Comparison of ENCODE assay signal across 19 cellular contexts in genomic region chr17:58210922-58211321, GRCh38. TPM values are rescaled to one million over a fixed set of nuclear protein-coding genes. Genes with fewer than 3 reads are reported as not detected.
DNase-seq lines count a peak whose midpoint lies in the region; ATAC-seq and TF ChIP-seq lines count a peak whose summit lies in the region.
"Had no signal": no experiment of that assay in that cellular context is flagged by ENCODE, and none has a peak within 500 bp of the region (broad histone marks: within the 10 kb centered on the region; RNA-seq: fewer than 3 reads in every experiment).

No MANE protein-coding gene starts in this region.

- no peak overlapping the region for H3K4me2 ChIP-seq in DOHH2 (ENCODE audit: low read length)

- no peak for TF ChIP-seq EP300 in gastroesophageal sphincter (IDR thresholded peaks at IDR 0.05)

- H3K36me3 Mint-ChIP-seq in activated T-helper 1 cell treated with anti-CD3 and anti-CD28 coated beads, Interleukin-12 subunit alpha, Interleukin-12 subunit beta, Interleukin-2, Interleukin-4 antibody, amounts not matched to agents 30 ng/mL and 10 ng/mL and 1 ng/mL, durations not matched to agents 14 hours and 24 hours and 36 hours (ENCODE audit: low read depth), result peaks cover 24% of the 10 kb centered on the region

- H3K4me1 ChIP-seq in DOHH2 (ENCODE audit: control insufficient read depth, low read length), result no peaks in the 10 kb centered on the region
- no peaks in the 10 kb centered on the region for H3K4me1 ChIP-seq in gastroesophageal sphincter
- H3K4me1 ChIP-seq: esophagus squamous epithelium, stomach had no signal

- no peak overlapping the region for H3K4me3 Mint-ChIP-seq in activated T-helper 1 cell treated with anti-CD3 and anti-CD28 coated beads, Interleukin-12 subunit alpha, Interleukin-12 subunit beta, Interleukin-2, Interleukin-4 antibody, amounts not matched to agents 30 ng/mL and 10 ng/mL and 1 ng/mL, durations not matched to agents 14 hours and 24 hours and 36 hours
- H3K4me3 Mint-ChIP-seq: activated CD4-positive, alpha-beta memory T cell treated with anti-CD3 and anti-CD28 coated beads, Interleukin-2, amount 10 ng/mL, durations not matched to agents 7 days and 5 days; dendritic cell treated with granulocyte-macrophage colony-stimulating factor and Interleukin-4, amounts not matched to agents 40 ng/mL and 50 ng/mL, for 4 days had no signal

- H3K4me1 Mint-ChIP-seq in activated T-helper 1 cell treated with anti-CD3 and anti-CD28 coated beads, Interleukin-12 subunit alpha, Interleukin-12 subunit beta, Interleukin-2, Interleukin-4 antibody, amounts not matched to agents 30 ng/mL and 10 ng/mL and 1 ng/mL, durations not matched to agents 14 hours and 24 hours and 36 hours (ENCODE audit: low read depth), result no peaks in the 10 kb centered on the region

- H3K9me2 ChIP-seq in DOHH2 (replicated peaks; ENCODE audit: control insufficient read depth, low read length), result no peaks in the 10 kb centered on the region

- H3K27ac ChIP-seq in DOHH2 (ENCODE audit: low read depth, low read length), result no peak overlapping the region
- H3K27ac ChIP-seq in brain microvascular endothelial cell, result no peak overlapping the region
- no peak overlapping the region for H3K27ac ChIP-seq in gastroesophageal sphincter
- H3K27ac ChIP-seq: esophagus squamous epithelium, skin epidermis, stomach had no signal

- no peaks in the 10 kb centered on the region for H3F3A ChIP-seq in DOHH2 (ENCODE audit: control insufficient read depth, insufficient read depth)

- intact Hi-C loops in activated T-helper 1 cell treated with anti-CD3 and anti-CD28 coated beads, Interleukin-12 subunit alpha, Interleukin-12 subunit beta, Interleukin-2, Interleukin-4 antibody, amounts not matched to agents 30 ng/mL and 10 ng/mL and 1 ng/mL, durations not matched to agents 14 hours and 24 hours and 36 hours (cut with micrococcal nuclease), result no loop called here

- 70 to 100% methylated on average over 1 to 4 of the region's 5 CpGs for WGBS in gastroesophageal sphincter (ENCODE audit: low coverage in 1 of 2), 2 donors

- H3K4me3 ChIP-seq in DOHH2 (ENCODE audit: low read length) (no peak overlapping the region), brain microvascular endothelial cell (ENCODE audit: low read depth, low read length) (no peak overlapping the region), gastroesophageal sphincter (no peak overlapping the region)
- H3K4me3 ChIP-seq: esophagus squamous epithelium, skin epidermis, stomach had no signal

- in situ Hi-C loops in brain microvascular endothelial cell (cut with HindIII; ENCODE audit: low pct_ligation_motif_present, low sequenced_read_pairs), result no loop called here

- no peaks in the 10 kb centered on the region for H3K27me3 ChIP-seq in DOHH2 (ENCODE audit: control insufficient read depth, low read length)
- H3K27me3 ChIP-seq in brain microvascular endothelial cell (replicated peaks), result no peaks in the 10 kb centered on the region
- H3K27me3 ChIP-seq in gastroesophageal sphincter, result no peaks in the 10 kb centered on the region
- H3K27me3 ChIP-seq: esophagus squamous epithelium, stomach had no signal

- H3K9me3 ChIP-seq in DOHH2 (ENCODE audit: control insufficient read depth, insufficient read depth, low read length) (no peaks in the 10 kb centered on the region), gastroesophageal sphincter (no peaks in the 10 kb centered on the region)
- H3K9me3 ChIP-seq: esophagus squamous epithelium, stomach had no signal

- no peaks in the 10 kb centered on the region for H3K27me3 Mint-ChIP-seq in activated T-helper 1 cell treated with anti-CD3 and anti-CD28 coated beads, Interleukin-12 subunit alpha, Interleukin-12 subunit beta, Interleukin-2, Interleukin-4 antibody, amounts not matched to agents 30 ng/mL and 10 ng/mL and 1 ng/mL, durations not matched to agents 14 hours and 24 hours and 36 hours (ENCODE audit: insufficient read depth)
- H3K27me3 Mint-ChIP-seq: activated CD4-positive, alpha-beta memory T cell treated with anti-CD3 and anti-CD28 coated beads, Interleukin-2, amount 10 ng/mL, durations not matched to agents 7 days and 5 days; dendritic cell treated with granulocyte-macrophage colony-stimulating factor and Interleukin-4, amounts not matched to agents 40 ng/mL and 50 ng/mL, for 4 days had no signal

- no peaks in the 10 kb centered on the region for H4K20me1 ChIP-seq in DOHH2 (ENCODE audit: control insufficient read depth, insufficient read depth, low read depth, low read length)

- no peak for ATAC-seq in HG03442 (IDR thresholded peaks at IDR 0.05; ENCODE audit: unreplicated experiment)
- ATAC-seq in gastroesophageal sphincter, result no peak
- ATAC-seq: Right ventricle myocardium inferior had no signal

- TF ChIP-seq POLR2A in gastroesophageal sphincter (IDR thresholded peaks at IDR 0.05), result no peak

- no peaks in the 10 kb centered on the region for H3K9me3 Mint-ChIP-seq in activated T-helper 1 cell treated with anti-CD3 and anti-CD28 coated beads, Interleukin-12 subunit alpha, Interleukin-12 subunit beta, Interleukin-2, Interleukin-4 antibody, amounts not matched to agents 30 ng/mL and 10 ng/mL and 1 ng/mL, durations not matched to agents 14 hours and 24 hours and 36 hours
- H3K9me3 Mint-ChIP-seq: activated CD4-positive, alpha-beta memory T cell treated with anti-CD3 and anti-CD28 coated beads, Interleukin-2, amount 10 ng/mL, durations not matched to agents 7 days and 5 days; dendritic cell treated with granulocyte-macrophage colony-stimulating factor and Interleukin-4, amounts not matched to agents 40 ng/mL and 50 ng/mL, for 4 days had no signal

- peak; percentile 19 for DNase-seq in HT-29 (ENCODE audit: low spot score)
- DNase-seq in brain microvascular endothelial cell, result no peak
- DNase-seq in activated T-helper 1 cell treated with anti-CD3 and anti-CD28 coated beads, Interleukin-12 subunit alpha, Interleukin-12 subunit beta, Interleukin-2, Interleukin-4 antibody, amounts not matched to agents 30 ng/mL and 10 ng/mL and 1 ng/mL, durations not matched to agents 14 hours and 24 hours and 36 hours (ENCODE audit: low spot score), result no peak
- DNase-seq: activated CD4-positive, alpha-beta memory T cell treated with anti-CD3 and anti-CD28 coated beads, Interleukin-2, amount 10 ng/mL, durations not matched to agents 7 days and 5 days; activated effector memory CD4-positive, alpha-beta T cell treated with Interleukin-2 at 50 U/mL for 16 hours; aorta; DMS153; esophagus squamous epithelium; IMR-90; NCI-H146; NCI-H524 treated with DMSO at 0.1 percent for 48 hours; stomach had no signal

- no peaks in the 10 kb centered on the region for H3K79me2 ChIP-seq in DOHH2 (ENCODE audit: control insufficient read depth, low read length)

- TF ChIP-seq CTCF in DOHH2 (IDR thresholded peaks at IDR 0.05; ENCODE audit: low read depth, low read length, poor library complexity, severe bottlenecking), result peak; percentile 53
- peak; percentile 33 for TF ChIP-seq CTCF in brain microvascular endothelial cell (IDR thresholded peaks at IDR 0.05; ENCODE audit: low read depth, low read length, missing control alignments)
- TF ChIP-seq CTCF in gastroesophageal sphincter (IDR thresholded peaks at IDR 0.05), result no peak

- no peak overlapping the region for H3K27ac Mint-ChIP-seq in activated T-helper 1 cell treated with anti-CD3 and anti-CD28 coated beads, Interleukin-12 subunit alpha, Interleukin-12 subunit beta, Interleukin-2, Interleukin-4 antibody, amounts not matched to agents 30 ng/mL and 10 ng/mL and 1 ng/mL, durations not matched to agents 14 hours and 24 hours and 36 hours
- H3K27ac Mint-ChIP-seq: activated CD4-positive, alpha-beta memory T cell treated with anti-CD3 and anti-CD28 coated beads, Interleukin-2, amount 10 ng/mL, durations not matched to agents 7 days and 5 days; dendritic cell treated with granulocyte-macrophage colony-stimulating factor and Interleukin-4, amounts not matched to agents 40 ng/mL and 50 ng/mL, for 4 days had no signal

- H3K36me3 ChIP-seq in DOHH2 (ENCODE audit: control insufficient read depth, low read length) (peaks cover 7% of the 10 kb centered on the region), brain microvascular endothelial cell (replicated peaks) (peaks cover 4% of the 10 kb centered on the region), gastroesophageal sphincter (peaks cover 0 to 100% of the 10 kb centered on the region in 2 donors)

RNA-seq across cellular contexts. Expression of gene MKS1, which starts 8.1 kb away (rescaled TPM):
- total RNA-seq in HT-29 (2014; rRNA removed; shearing (Covaris generic)), result 5.1 and 8.9 TPM in 2 replicates
- total RNA-seq in gastroesophageal sphincter, result 1 to 10 TPM; 6.7 to 9.3 (median 7.9) TPM
- 18.8 and 23.3 TPM in 2 replicates for total RNA-seq in activated T-helper 1 cell treated with anti-CD3 and anti-CD28 coated beads, Interleukin-12 subunit alpha, Interleukin-12 subunit beta, Interleukin-2, Interleukin-4 antibody, amounts not matched to agents 30 ng/mL and 10 ng/mL and 1 ng/mL, durations not matched to agents 14 hours and 24 hours and 36 hours

RNA-seq across cellular contexts. Expression of gene EPX, which starts 18.4 kb away (rescaled TPM):
- total RNA-seq in HT-29 (2014; rRNA removed; shearing (Covaris generic)), result not detected in 2 replicates
- not detected for total RNA-seq in gastroesophageal sphincter
- total RNA-seq in activated T-helper 1 cell treated with anti-CD3 and anti-CD28 coated beads, Interleukin-12 subunit alpha, Interleukin-12 subunit beta, Interleukin-2, Interleukin-4 antibody, amounts not matched to agents 30 ng/mL and 10 ng/mL and 1 ng/mL, durations not matched to agents 14 hours and 24 hours and 36 hours, result not detected in 2 replicates
- total RNA-seq: activated CD4-positive, alpha-beta memory T cell treated with anti-CD3 and anti-CD28 coated beads, Interleukin-2, amount 10 ng/mL, durations not matched to agents 7 days and 5 days; aorta; esophagus squamous epithelium; IMR-90; lung microvascular endothelial cell; Right ventricle myocardium inferior had no signal

RNA-seq across cellular contexts. Expression of gene LPO, which starts 27.5 kb away (rescaled TPM):
- not detected in 2 replicates for total RNA-seq in HT-29 (2014; rRNA removed; shearing (Covaris generic))
- total RNA-seq in gastroesophageal sphincter, result under 1 TPM in 2 of 4 donors, not detected in 2; 0.15 to 0.77 TPM
- not detected in 2 replicates for total RNA-seq in activated T-helper 1 cell treated with anti-CD3 and anti-CD28 coated beads, Interleukin-12 subunit alpha, Interleukin-12 subunit beta, Interleukin-2, Interleukin-4 antibody, amounts not matched to agents 30 ng/mL and 10 ng/mL and 1 ng/mL, durations not matched to agents 14 hours and 24 hours and 36 hours
- total RNA-seq: activated CD4-positive, alpha-beta memory T cell treated with anti-CD3 and anti-CD28 coated beads, Interleukin-2, amount 10 ng/mL, durations not matched to agents 7 days and 5 days; aorta; IMR-90; lung microvascular endothelial cell; Right ventricle myocardium inferior; stomach had no signal

RNA-seq across cellular contexts. Expression of gene OR4D2, which starts 44.1 kb away (rescaled TPM):
- not detected in 2 replicates for total RNA-seq in HT-29 (2014; rRNA removed; shearing (Covaris generic))
- not detected for total RNA-seq in gastroesophageal sphincter
- not detected in 2 replicates for total RNA-seq in activated T-helper 1 cell treated with anti-CD3 and anti-CD28 coated beads, Interleukin-12 subunit alpha, Interleukin-12 subunit beta, Interleukin-2, Interleukin-4 antibody, amounts not matched to agents 30 ng/mL and 10 ng/mL and 1 ng/mL, durations not matched to agents 14 hours and 24 hours and 36 hours
- total RNA-seq: activated CD4-positive, alpha-beta memory T cell treated with anti-CD3 and anti-CD28 coated beads, Interleukin-2, amount 10 ng/mL, durations not matched to agents 7 days and 5 days; aorta; esophagus squamous epithelium; IMR-90; lung microvascular endothelial cell; Right ventricle myocardium inferior; stomach had no signal

Comparison
In these comparisons a context has a peak if more than half of its experiments do, and no peak if none do; other contexts are left out.
1. CTCF ChIP-seq: peak in DOHH2 (single experiment) and brain microvascular endothelial cell (single experiment); none in gastroesophageal sphincter (0 of 4).